Comparison of ENCODE assay signal across 15 cellular contexts in genomic region chr6:36357872-36358234, GRCh38. TPM values are rescaled to one million over a fixed set of nuclear protein-coding genes. Genes with fewer than 3 reads are reported as not detected.
A peak's percentile ranks its signal among the peaks of the same experiment; 100 is the strongest.
DNase-seq lines count a peak whose midpoint lies in the region; ATAC-seq and TF ChIP-seq lines count a peak whose summit lies in the region.
"Had no signal": no experiment of that assay in that cellular context is flagged by ENCODE, and none has a peak within 500 bp of the region (broad histone marks: within the 10 kb centered on the region; RNA-seq: fewer than 3 reads in every experiment).

No MANE protein-coding gene starts in this region.

- H3K4me3 ChIP-seq in mucosa of descending colon (no peak overlapping the region), thoracic aorta (no peak overlapping the region)
- H3K4me3 ChIP-seq: gastroesophageal sphincter had no signal

- H3K4me1 Mint-ChIP-seq in activated naive CD4-positive, alpha-beta T cell treated with anti-CD3 and anti-CD28 coated beads for 36 hours (ENCODE audit: low read depth): peaks cover 10% of the 10 kb centered on the region
- H3K4me1 Mint-ChIP-seq in T-helper 17 cell: peaks cover 7% of the 10 kb centered on the region

- H3K27ac ChIP-seq in thoracic aorta: peak overlapping the region; percentile 75 to 79

- peaks cover 2% of the 10 kb centered on the region for H3K27me3 Mint-ChIP-seq in activated naive CD4-positive, alpha-beta T cell treated with anti-CD3 and anti-CD28 coated beads for 36 hours (ENCODE audit: low read depth)
- peaks cover 17% of the 10 kb centered on the region for H3K27me3 Mint-ChIP-seq in T-helper 17 cell

- no peak overlapping the region for H3K27ac Mint-ChIP-seq in activated naive CD4-positive, alpha-beta T cell treated with anti-CD3 and anti-CD28 coated beads for 36 hours
- H3K27ac Mint-ChIP-seq in T-helper 17 cell: no peak overlapping the region

- H3K9me3 Mint-ChIP-seq in activated naive CD4-positive, alpha-beta T cell treated with anti-CD3 and anti-CD28 coated beads for 36 hours: peaks cover 3% of the 10 kb centered on the region

- DNase-seq in activated naive CD4-positive, alpha-beta T cell treated with anti-CD3 and anti-CD28 coated beads for 36 hours: peak; percentile 19
- DNase-seq in activated naive CD4-positive, alpha-beta T cell treated with Interleukin-2 at 50 U/mL for 16 hours: no peak
- DNase-seq in T-helper 17 cell (no peak), mucosa of descending colon (no peak), thoracic aorta (ENCODE audit: low spot score) (no peak), HuH-7 (ENCODE audit: low spot score) (no peak)
- DNase-seq: DMS 273 treated with DMSO at 0.1 percent for 48 hours; effector memory CD4-positive, alpha-beta T cell; islet precursor cell; naive thymus-derived CD4-positive, alpha-beta T cell; NCI-H510A; T1000 had no signal

- H3K36me3 ChIP-seq in mucosa of descending colon (ENCODE audit: low read depth): no peaks in the 10 kb centered on the region
- H3K36me3 ChIP-seq in thoracic aorta: no peaks in the 10 kb centered on the region
- H3K36me3 ChIP-seq: gastroesophageal sphincter had no signal

- no peak overlapping the region for H3K4me3 Mint-ChIP-seq in activated naive CD4-positive, alpha-beta T cell treated with anti-CD3 and anti-CD28 coated beads for 36 hours
- no peak overlapping the region for H3K4me3 Mint-ChIP-seq in T-helper 17 cell
- H3K4me3 Mint-ChIP-seq: naive thymus-derived CD4-positive, alpha-beta T cell had no signal

- H3K27me3 ChIP-seq in thoracic aorta (replicated peaks; ENCODE audit: insufficient read depth): no peaks in the 10 kb centered on the region

- TF ChIP-seq CTCF in mucosa of descending colon (IDR thresholded peaks at IDR 0.05): no peak
- no peak for TF ChIP-seq CTCF in thoracic aorta (IDR thresholded peaks at IDR 0.05)

- CTCF ChIA-PET in activated naive CD4-positive, alpha-beta T cell treated with anti-CD3 and anti-CD28 coated beads for 36 hours (lab: Charles Lee): interaction anchor here (0.6 to 1.9 kb wide), 10 partner anchors 10 to 329 kb away, joined by 3 to 17 read pairs (median 3); partner anchors contain the start of genes BNIP5 and MAPK14

- no peaks in the 10 kb centered on the region for H3K9me3 ChIP-seq in T-helper 17 cell (ENCODE audit: control insufficient read depth, low read length, poor library complexity, severe bottlenecking)
- no peaks in the 10 kb centered on the region for H3K9me3 ChIP-seq in mucosa of descending colon
- no peaks in the 10 kb centered on the region for H3K9me3 ChIP-seq in thoracic aorta
- H3K9me3 ChIP-seq: gastroesophageal sphincter had no signal

- ATAC-seq in T-helper 17 cell (peak; percentile 68), mucosa of descending colon (peak; percentile 38), thoracic aorta (ENCODE audit: insufficient number of reproducible peaks, low FRiP score, low read depth) (peak; percentile 11), GM19324 (IDR thresholded peaks at IDR 0.05; ENCODE audit: low FRiP score, unreplicated experiment) (no peak), HG02884 (IDR thresholded peaks at IDR 0.05; ENCODE audit: unreplicated experiment) (no peak)
- ATAC-seq: naive thymus-derived CD4-positive, alpha-beta T cell had no signal

- intact Hi-C loops in activated naive CD4-positive, alpha-beta T cell treated with anti-CD3 and anti-CD28 coated beads for 36 hours (cut with micrococcal nuclease): loop anchor here (5.0 kb wide), 1 partner anchor 161 kb away; the partner anchor contains the start of gene BRPF3
- intact Hi-C loops in mucosa of descending colon (cut with DNase I, micrococcal nuclease): no loop called here

- H3K4me1 ChIP-seq in mucosa of descending colon (ENCODE audit: low read depth) (no peaks in the 10 kb centered on the region), thoracic aorta (ENCODE audit: control insufficient read depth in 1 of 2, low read depth in 2 of 2) (peaks cover 17 to 39% of the 10 kb centered on the region in 2 donors)

- no peaks in the 10 kb centered on the region for H3K36me3 Mint-ChIP-seq in activated naive CD4-positive, alpha-beta T cell treated with anti-CD3 and anti-CD28 coated beads for 36 hours (ENCODE audit: low read depth)
- H3K36me3 Mint-ChIP-seq in T-helper 17 cell (ENCODE audit: low read depth): no peaks in the 10 kb centered on the region

RNA-seq across cellular contexts. Expression of gene BNIP5, which starts 21.2 kb away (rescaled TPM):
- total RNA-seq in activated naive CD4-positive, alpha-beta T cell treated with anti-CD3 and anti-CD28 coated beads for 36 hours: not detected
- total RNA-seq in T-helper 17 cell (not detected), mucosa of descending colon (10 to 100 TPM in 2 of 3 donors, 1 to 10 TPM in 1; 8.1 to 17.4 (median 12.6) TPM), thoracic aorta (not detected)
- total RNA-seq: gastroesophageal sphincter had no signal

RNA-seq across cellular contexts. Expression of gene ETV7, which starts 29.6 kb away (rescaled TPM):
- total RNA-seq in activated naive CD4-positive, alpha-beta T cell treated with anti-CD3 and anti-CD28 coated beads for 36 hours: under 1 TPM; 0.67 to 0.99 TPM
- 1 to 10 TPM in 1 of 2 donors, under 1 TPM in 1; 0.37 to 2.6 TPM for total RNA-seq in T-helper 17 cell
- total RNA-seq in mucosa of descending colon: 1 to 10 TPM; 2.6 to 5.7 (median 2.8) TPM
- total RNA-seq in thoracic aorta: 1 to 10 TPM; 2.6 to 5.4 TPM

Comparison
In these comparisons a context has a peak if more than half of its experiments do, and no peak if none do; other contexts are left out.
1. ATAC-seq: peak in T-helper 17 cell (single experiment), mucosa of descending colon (single experiment) and thoracic aorta (single experiment); none in GM19324 (single experiment) and HG02884 (single experiment).
2. RNA of gene BNIP5, which starts 21.2 kb away (total RNA-seq): 8.1 to 17.4 TPM in mucosa of descending colon; not detected in T-helper 17 cell, not detected in activated naive CD4-positive, alpha-beta T cell treated with anti-CD3 and anti-CD28 coated beads for 36 hours and not detected in thoracic aorta; every median in the first group is over 4 times any median in the second.